ENCODE assay signal across 8 cellular contexts in the genomic region with DNA sequence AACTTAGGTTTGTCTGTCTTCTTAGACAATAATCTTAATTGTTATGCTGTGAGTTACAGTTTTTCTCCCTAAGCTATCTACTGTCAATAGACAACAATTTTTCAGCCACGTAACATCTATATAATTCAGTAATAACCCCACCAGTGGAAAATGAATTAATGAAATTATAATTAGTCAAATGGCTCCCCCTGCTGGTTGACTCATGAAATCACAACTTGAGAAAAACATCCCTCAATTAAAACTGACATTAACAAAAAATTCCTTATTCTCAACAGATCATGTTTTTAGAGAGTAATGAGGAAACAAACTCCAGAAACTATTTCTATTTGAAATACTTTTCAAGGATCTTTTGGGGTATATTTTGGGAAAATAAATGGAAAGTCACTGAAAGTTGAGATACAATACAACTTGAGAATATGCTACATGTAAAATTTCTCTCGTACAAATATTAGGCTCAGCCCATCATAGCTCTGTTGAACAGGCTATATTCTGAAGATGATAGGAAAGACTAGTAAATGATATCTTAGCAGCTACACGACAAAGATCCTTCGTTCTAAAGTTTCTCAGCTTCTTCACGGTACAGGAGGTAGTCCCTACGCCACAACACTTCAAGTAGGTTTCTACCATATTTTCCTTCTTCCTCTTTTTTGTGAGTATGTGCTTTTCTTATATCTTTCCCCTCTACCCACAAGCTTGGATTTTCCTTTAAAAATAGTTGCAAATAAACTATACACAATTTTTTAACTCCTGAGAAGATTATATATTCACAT. TPM values are rescaled to one million over a fixed set of nuclear protein-coding genes. Genes with fewer than 3 reads are reported as not detected.
DNase-seq lines count a peak whose midpoint lies in the region; ATAC-seq and TF ChIP-seq lines count a peak whose summit lies in the region.

No MANE protein-coding gene starts in this region.

- intact Hi-C loops in left colon (cut with DNase I, micrococcal nuclease): loop anchor here in 1 of 2 donors (5.0 kb wide), 1 partner anchor 250 kb away; the partner anchor contains the start of gene XXYLT1

- DNase-seq in AG09319 (ENCODE audit: extremely low read depth, low read depth) (no peak), GM10266 (ENCODE audit: extremely low spot score) (peak; percentile 45), NCI-H2171 (lab: John Stamatoyannopoulos, UW) (peak; percentile 9), astrocyte of the hippocampus (ENCODE audit: low read depth, low spot score) (peak; percentile 36), left colon (no peak)
- DNase-seq in activated effector memory CD4-positive, alpha-beta T cell treated with Interleukin-2 at 50 U/mL for 16 hours: no peak

- peak; percentile 47 for TF ChIP-seq CTCF in AG09319 (IDR thresholded peaks at IDR 0.05; ENCODE audit: low read depth, low read length)
- peak; percentile 66 for TF ChIP-seq CTCF in GM10266 (IDR thresholded peaks at IDR 0.05; ENCODE audit: control insufficient read depth, insufficient read depth, low read depth, missing control alignments)

- ATAC-seq in left colon (peak; percentile 20), HG03571 (IDR thresholded peaks at IDR 0.05; ENCODE audit: unreplicated experiment) (no peak), HG03045 (IDR thresholded peaks at IDR 0.05; ENCODE audit: unreplicated experiment) (no peak)

RNA-seq across cellular contexts. Expression of gene PPP1R2, which starts 20.7 kb away (rescaled TPM):
- 10 to 100 TPM; 41.1 to 50.5 TPM for total RNA-seq in left colon

Comparison
In these comparisons a context has a peak if more than half of its experiments do, and no peak if none do; other contexts are left out.
1. DNase-seq: peak in GM10266 (single experiment), NCI-H2171 (single experiment) and astrocyte of the hippocampus (single experiment); none in AG09319 (single experiment), left colon (0 of 2) and activated effector memory CD4-positive, alpha-beta T cell treated with Interleukin-2 at 50 U/mL for 16 hours (single experiment).